ENCODE assay signal across 14 cellular contexts in genomic region chr5:42812620-42813019, GRCh38. TPM values are rescaled to one million over a fixed set of nuclear protein-coding genes. Genes with fewer than 3 reads are reported as not detected.
A peak's percentile ranks its signal among the peaks of the same experiment; 100 is the strongest.
DNase-seq lines count a peak whose midpoint lies in the region; ATAC-seq and TF ChIP-seq lines count a peak whose summit lies in the region.
"Had no signal": no experiment of that assay in that cellular context is flagged by ENCODE, and none has a peak within 500 bp of the region (broad histone marks: within the 10 kb centered on the region; RNA-seq: fewer than 3 reads in every experiment).

No MANE protein-coding gene starts in this region.

- no peaks in the 10 kb centered on the region for H3K79me1 ChIP-seq in neuronal stem cell (ENCODE audit: low read depth, low read length)

- no peak overlapping the region for H2AK5ac ChIP-seq in neuronal stem cell (ENCODE audit: low read depth, low read length)

- no peak overlapping the region for H3K4me2 ChIP-seq in neuronal stem cell (ENCODE audit: insufficient read depth, low read length, poor library complexity, severe bottlenecking)

- no peak overlapping the region for H2BK120ac ChIP-seq in neuronal stem cell (ENCODE audit: low read depth, low read length)

- H3K27me3 ChIP-seq in gastroesophageal sphincter, result no peaks in the 10 kb centered on the region
- H3K27me3 ChIP-seq in neuronal stem cell (ENCODE audit: control insufficient read depth in 3 of 3, insufficient read depth in 3 of 3, low read depth in 1 of 3, low read length in 3 of 3), result no peaks in the 10 kb centered on the region
- H3K27me3 ChIP-seq in transverse colon, result no peaks in the 10 kb centered on the region
- H3K27me3 ChIP-seq: foreskin keratinocyte, neutrophil had no signal

- peaks cover 8% of the 10 kb centered on the region for H3K36me3 ChIP-seq in SK-N-MC (ENCODE audit: insufficient read depth, low read length)
- H3K36me3 ChIP-seq in gastroesophageal sphincter, result peaks cover 0 to 5% of the 10 kb centered on the region in 2 donors
- H3K36me3 ChIP-seq in neuronal stem cell (replicated peaks in 1 of 2; ENCODE audit: control insufficient read depth in 2 of 2, insufficient read depth in 2 of 2, low read length in 2 of 2), result no peaks in the 10 kb centered on the region
- no peaks in the 10 kb centered on the region for H3K36me3 ChIP-seq in transverse colon
- H3K36me3 ChIP-seq: neutrophil had no signal

- DNase-seq in SK-N-MC (ENCODE audit: low read depth, low spot score) (no peak), neuronal stem cell (ENCODE audit: low spot score) (no peak), transverse colon (no peak), kidney glomerular epithelial cell (lab: John Stamatoyannopoulos, UW) (no peak), ACHN (no peak), pons (ENCODE audit: low spot score) (no peak)
- DNase-seq: activated CD4-positive, alpha-beta T cell treated with anti-CD3 and anti-CD28 coated beads, Interleukin-2, amount 50 U/mL, for 4 hours; CD4-positive, CD25-positive, alpha-beta regulatory T cell; stimulated activated CD4-positive, alpha-beta T cell treated with anti-CD3 and anti-CD28 coated beads, Interleukin-1b, Interleukin-23, amount 100 ng/mL, for 48 hours; stimulated activated CD8-positive, alpha-beta memory T cell treated with anti-CD3 and anti-CD28 coated beads, Interleukin-4, amount 100 ng/mL, for 48 hours had no signal

- in situ Hi-C loops in transverse colon (cut with MboI; ENCODE audit: low pct_ligation_motif_present in 1 of 4, low pct_unique_long_range_greater_than_20kb in 1 of 4, low sequenced_read_pairs in 3 of 4) (no loop called here), ACHN (cut with HindIII; ENCODE audit: low pct_ligation_motif_present, low pct_unique_long_range_greater_than_20kb, low sequenced_read_pairs) (no loop called here)

- peaks cover 0 to 34% (median 5%) of the 10 kb centered on the region in 3 donors for H3K4me1 ChIP-seq in gastroesophageal sphincter
- peaks cover 3 to 5% of the 10 kb centered on the region in 2 donors for H3K4me1 ChIP-seq in neuronal stem cell (ENCODE audit: control insufficient read depth in 2 of 2, insufficient read depth in 1 of 2, low read depth in 1 of 2, low read length in 2 of 2)
- peaks cover 0 to 37% (median 3%) of the 10 kb centered on the region in 4 donors for H3K4me1 ChIP-seq in transverse colon
- H3K4me1 ChIP-seq: foreskin keratinocyte had no signal

- H3K4me3 ChIP-seq in SK-N-MC (peak overlapping the region; percentile 94), gastroesophageal sphincter (peak overlapping the region in 1 of 2 donors; percentile 51), neuronal stem cell (ENCODE audit: low read length in 2 of 2) (no peak overlapping the region), transverse colon (peak overlapping the region in 1 of 4 donors; percentile 63)

- 63 to 70% methylated on average over 2 of the region's 2 CpGs for WGBS in gastroesophageal sphincter (ENCODE audit: low coverage in 1 of 2), 2 donors
- WGBS in neuronal stem cell (ENCODE audit: extremely low coverage in 2 of 2, insufficient read length in 2 of 2, insufficient replicate concordance in 1 of 2), 2 donors, result no CpG with 5 or more reads among the region's 2 CpGs
- 88 to 89% methylated on average over 2 of the region's 2 CpGs for whole genome bisulfite sequencing in transverse colon (ENCODE audit: low coverage in 1 of 2), 2 donors

- no peak overlapping the region for H2BK5ac ChIP-seq in neuronal stem cell (ENCODE audit: low read length)

- intact Hi-C loops in transverse colon (cut with DNase I; ENCODE audit: low total_unique reads), result loop anchor here (5.0 kb wide), 1 partner anchor 940 kb away; the partner anchor contains the start of gene OXCT1

- H2BK15ac ChIP-seq in neuronal stem cell (ENCODE audit: low read length), result no peak overlapping the region

- H3K4ac ChIP-seq in neuronal stem cell (ENCODE audit: low read length), result no peak overlapping the region

- no peak overlapping the region for H4K91ac ChIP-seq in neuronal stem cell (ENCODE audit: low read depth, low read length, poor library complexity)

- H3K23ac ChIP-seq in neuronal stem cell (ENCODE audit: low read depth, low read length, poor library complexity), result no peak overlapping the region

- H3K9me3 ChIP-seq in SK-N-MC (ENCODE audit: low read depth, low read length), result no peaks in the 10 kb centered on the region
- H3K9me3 ChIP-seq in gastroesophageal sphincter, result no peaks in the 10 kb centered on the region
- no peaks in the 10 kb centered on the region for H3K9me3 ChIP-seq in neuronal stem cell (replicated peaks in 1 of 2; ENCODE audit: control insufficient read depth in 2 of 2, insufficient read depth in 1 of 2, low read depth in 1 of 2, low read length in 2 of 2)
- H3K9me3 ChIP-seq in transverse colon, result no peaks in the 10 kb centered on the region
- H3K9me3 ChIP-seq: neutrophil had no signal

- no peak overlapping the region for H4K8ac ChIP-seq in neuronal stem cell (ENCODE audit: low read depth, low read length)

- TF ChIP-seq CTCF in gastroesophageal sphincter (IDR thresholded peaks at IDR 0.05) (no peak), transverse colon (IDR thresholded peaks at IDR 0.05) (no peak)

- peak overlapping the region; percentile 67 for H2AFZ ChIP-seq in neuronal stem cell (ENCODE audit: low read length)

- H2BK12ac ChIP-seq in neuronal stem cell (ENCODE audit: low read length), result no peak overlapping the region

- H3K9ac ChIP-seq in SK-N-MC (ENCODE audit: insufficient read length), result peak overlapping the region; percentile 92
- H3K9ac ChIP-seq in neuronal stem cell (ENCODE audit: low read depth, low read length, poor library complexity), result no peak overlapping the region

- no peak for TF ChIP-seq POLR2A in gastroesophageal sphincter (IDR thresholded peaks at IDR 0.05)
- no peak for TF ChIP-seq POLR2A in transverse colon (IDR thresholded peaks at IDR 0.05)

- no peak overlapping the region for H3K18ac ChIP-seq in neuronal stem cell (ENCODE audit: low read length)

- H3K27ac ChIP-seq in SK-N-MC, result peak overlapping the region; percentile 97
- peak overlapping the region; percentile 33 to 82 (median 80) for H3K27ac ChIP-seq in gastroesophageal sphincter
- H3K27ac ChIP-seq in neuronal stem cell (replicated peaks; ENCODE audit: low read length), result no peak overlapping the region
- H3K27ac ChIP-seq in transverse colon, result peak overlapping the region; percentile 77 to 86 (median 79)
- H3K27ac ChIP-seq: neutrophil had no signal

- H3K14ac ChIP-seq in neuronal stem cell (ENCODE audit: low read length), result no peak overlapping the region

- TF ChIP-seq EP300 in gastroesophageal sphincter (IDR thresholded peaks at IDR 0.05) (no peak), transverse colon (IDR thresholded peaks at IDR 0.05; ENCODE audit: low read depth) (no peak)

- ATAC-seq in gastroesophageal sphincter, result no peak

RNA-seq across cellular contexts. Expression of gene SELENOP, which starts 0.9 kb away (rescaled TPM):
- total RNA-seq in gastroesophageal sphincter, result 100 to 1,000 TPM in 3 of 4 donors, 10 to 100 TPM in 1; 79.2 to 489 (median 247) TPM
- polyA plus RNA-seq in neuronal stem cell (2013, experiment 1 of 2), result 3.8 TPM
- 4.1 TPM for polyA plus RNA-seq in neuronal stem cell (2013, experiment 2 of 2)
- total RNA-seq in transverse colon, result 1,000 to 10,000 TPM in 1 of 4 donors, 100 to 1,000 TPM in 3; 129 to 1,504 (median 872) TPM
- total RNA-seq: activated T-helper 1 cell treated with anti-CD3 and anti-CD28 coated beads, Interleukin-12 subunit alpha, Interleukin-12 subunit beta, Interleukin-2, Interleukin-4 antibody, amounts not matched to agents 30 ng/mL and 10 ng/mL and 1 ng/mL, durations not matched to agents 14 hours and 24 hours and 36 hours had no signal

RNA-seq across cellular contexts. Expression of gene CCDC152, which starts 56.0 kb away (rescaled TPM):
- total RNA-seq in gastroesophageal sphincter (1 to 10 TPM in 2 of 4 donors, under 1 TPM in 2; 0.16 to 1.2 (median 1.1) TPM), transverse colon (under 1 TPM in 1 of 4 donors, not detected in 3; 0.48 TPM)
- polyA plus RNA-seq in neuronal stem cell (2013, experiment 1 of 2), result 14.0 TPM
- 14.8 TPM for polyA plus RNA-seq in neuronal stem cell (2013, experiment 2 of 2)
